32 cellular contexts compared by ENCODE assay signal in genomic region chr2:15212249-15212648, GRCh38.
"Had no signal": no experiment of that assay in that cellular context is flagged by ENCODE, and none has a peak within 500 bp of the region (broad histone marks: within the 10 kb centered on the region; RNA-seq: fewer than 3 reads in every experiment).

No MANE protein-coding gene starts in this region.

- H3K9me3 Mint-ChIP-seq: natural killer cell had no signal

- H3K36me3 ChIP-seq: ovary had no signal

- H3K4me3 ChIP-seq: neural progenitor cell, ovary, psoas muscle, skin epidermis, smooth muscle cell, spleen, suprapubic skin, testis, tibial artery, transverse colon, upper lobe of right lung, vagina had no signal

- H3K9ac ChIP-seq: neural progenitor cell, parathyroid adenoma had no signal

- H3K4me1 Mint-ChIP-seq: nephron; stimulated activated memory B cell treated with anti-CD40 and anti-IgM and Interleukin-4, amounts not matched to agents 10 μg/mL and 1 μg/mL and 100 μg/mL, for 72 hours had no signal

- H3K4me1 ChIP-seq: neural progenitor cell, parathyroid adenoma, psoas muscle, spleen, suprapubic skin, tibial artery, transverse colon, upper lobe of right lung, vagina had no signal

- H3K27ac Mint-ChIP-seq: natural killer cell; nephron; neural progenitor cell; progenitor cell of endocrine pancreas; stimulated activated memory B cell treated with anti-CD40 and anti-IgM and Interleukin-4, amounts not matched to agents 10 μg/mL and 1 μg/mL and 100 μg/mL, for 72 hours; stimulated activated naive CD8-positive, alpha-beta T cell treated with anti-CD3 and anti-CD28 coated beads, Interleukin-15, amount 100 ng/mL, for 72 hours; type B pancreatic cell had no signal

- H3K79me2 ChIP-seq: parathyroid adenoma had no signal

- H3K27me3 Mint-ChIP-seq: naive thymus-derived CD4-positive, alpha-beta T cell; progenitor cell of endocrine pancreas; stimulated activated memory B cell treated with anti-CD40 and anti-IgM and Interleukin-4, amounts not matched to agents 10 μg/mL and 1 μg/mL and 100 μg/mL, for 72 hours; stimulated activated naive CD8-positive, alpha-beta T cell treated with anti-CD3 and anti-CD28 coated beads, Interleukin-15, amount 100 ng/mL, for 72 hours; type B pancreatic cell had no signal

- H3K4me2 ChIP-seq: neural progenitor cell, smooth muscle cell had no signal

- H3K27me3 ChIP-seq: neural progenitor cell, ovary, spleen, suprapubic skin, testis, tibial artery, transverse colon, upper lobe of right lung, vagina had no signal

- ATAC-seq: naive thymus-derived CD4-positive, alpha-beta T cell; natural killer cell; psoas muscle; right cardiac atrium; sciatic nerve; stimulated activated memory B cell treated with anti-CD40 and anti-IgM and Interleukin-4, amounts not matched to agents 10 μg/mL and 1 μg/mL and 100 μg/mL, for 72 hours; stimulated activated naive CD8-positive, alpha-beta T cell treated with anti-CD3 and anti-CD28 coated beads, Interleukin-15, amount 100 ng/mL, for 72 hours; stimulated activated naive CD8-positive, alpha-beta T cell treated with anti-CD3 and anti-CD28 coated beads, Interleukin-15, Interleukin-2, amounts not matched to agents 100 U/mL and 50 U/mL, for 24 hours; upper lobe of right lung had no signal

- H3K27ac ChIP-seq: neural progenitor cell, ovary, parathyroid adenoma, psoas muscle, skin epidermis, spleen, suprapubic skin, testis, tibial artery, transverse colon, upper lobe of right lung, vagina had no signal

- DNase-seq: naive thymus-derived CD4-positive, alpha-beta T cell; natural killer cell; occipital lobe; ovary; posterior cingulate gyrus; psoas muscle; spleen; stimulated activated CD4-positive, alpha-beta T cell treated with anti-CD3 and anti-CD28 coated beads, Interleukin-12 subunit alpha, Interleukin-12 subunit beta, amount 100 ng/mL, for 4 hours; stimulated activated CD4-positive, alpha-beta T cell treated with anti-CD3 and anti-CD28 coated beads, Interleukin-1b, Interleukin-23, amount 100 ng/mL, for 48 hours; stimulated activated CD4-positive, alpha-beta T cell treated with anti-CD3 and anti-CD28 coated beads, Interleukin-4, amount 100 ng/mL, for 1 hour; stimulated activated CD4-positive, alpha-beta T cell treated with anti-CD3 and anti-CD28 coated beads, Interleukin-4, amount 100 ng/mL, for 4 hours; stimulated activated CD8-positive, alpha-beta memory T cell treated with anti-CD3 and anti-CD28 coated beads, Interleukin-4, amount 100 ng/mL, for 48 hours; stimulated activated naive CD4-positive, alpha-beta T cell; stimulated activated naive CD8-positive, alpha-beta T cell treated with anti-CD3 and anti-CD28 coated beads, Interleukin-15, amount 100 ng/mL, for 72 hours; stimulated activated naive CD8-positive, alpha-beta T cell treated with anti-CD3 and anti-CD28 coated beads, Interleukin-15, Interleukin-2, amounts not matched to agents 100 U/mL and 50 U/mL, for 24 hours; substantia nigra; testis; tibial artery; transverse colon; upper lobe of right lung had no signal

- H3K4me3 Mint-ChIP-seq: naive thymus-derived CD4-positive, alpha-beta T cell; natural killer cell; nephron; neural progenitor cell; stimulated activated memory B cell treated with anti-CD40 and anti-IgM and Interleukin-4, amounts not matched to agents 10 μg/mL and 1 μg/mL and 100 μg/mL, for 72 hours; stimulated activated naive CD8-positive, alpha-beta T cell treated with anti-CD3 and anti-CD28 coated beads, Interleukin-15, amount 100 ng/mL, for 72 hours; type B pancreatic cell had no signal

- H3K9me3 ChIP-seq: ovary, psoas muscle, testis, tibial artery, transverse colon, upper lobe of right lung, vagina had no signal

- H2AFZ ChIP-seq: neural progenitor cell, parathyroid adenoma had no signal
